In genomic region chr7:81470724-81471379, GRCh38 we compare ENCODE assay signal across 8 cellular contexts.
"Had no signal": no experiment of that assay in that cellular context is flagged by ENCODE, and none has a peak within 500 bp of the region (broad histone marks: within the 10 kb centered on the region; RNA-seq: fewer than 3 reads in every experiment).

No MANE protein-coding gene starts in this region.

- DNase-seq: activated CD8-positive, alpha-beta memory T cell treated with anti-CD3 and anti-CD28 coated beads, Interleukin-2, amount 10 ng/mL, durations not matched to agents 7 days and 5 days; activated T-cell treated with anti-CD3 and anti-CD28 coated beads, Interleukin-2, amount 50 U/mL, for 1 hour; spleen had no signal

- ATAC-seq: activated CD8-positive, alpha-beta memory T cell treated with anti-CD3 and anti-CD28 coated beads, Interleukin-2, amount 10 ng/mL, durations not matched to agents 7 days and 5 days had no signal

- FAIRE-seq: colon had no signal

- H3K4me3 ChIP-seq: ascending aorta, lower lobe of right lung, prostate gland, spleen, testis had no signal

- H3K4me1 ChIP-seq: ascending aorta, lower lobe of right lung, prostate gland, spleen, testis had no signal

- H3K36me3 ChIP-seq: ascending aorta, lower lobe of right lung, prostate gland, spleen had no signal

- H3K27ac ChIP-seq: ascending aorta, lower lobe of right lung, prostate gland, spleen, testis had no signal

- H3K9me3 ChIP-seq: ascending aorta, lower lobe of right lung, prostate gland, spleen, testis had no signal

- H3K27me3 ChIP-seq: ascending aorta, spleen, testis had no signal
